ENCODE assay signal across 8 cellular contexts in genomic region chr19:50724522-50725217, GRCh38.
DNase-seq lines count a peak whose midpoint lies in the region; ATAC-seq and TF ChIP-seq lines count a peak whose summit lies in the region.

No MANE protein-coding gene starts in this region.

- H3K9ac ChIP-seq in stomach smooth muscle (ENCODE audit: low read length in 2 of 2): peak overlapping the region; percentile 68 to 75

- peak; percentile 80 for ATAC-seq in GM21423 (IDR thresholded peaks at IDR 0.05; ENCODE audit: unreplicated experiment)

- no peaks in the 10 kb centered on the region for H3K9me3 ChIP-seq in neuron (ENCODE audit: low read length)
- no peaks in the 10 kb centered on the region for H3K9me3 ChIP-seq in stomach smooth muscle (ENCODE audit: control insufficient read depth in 2 of 2, low read length in 2 of 2)

- peak overlapping the region; percentile 77 for H3K4me3 ChIP-seq in neuron (ENCODE audit: low read length)
- H3K4me3 ChIP-seq in stomach smooth muscle (ENCODE audit: low read length in 2 of 2): peak overlapping the region; percentile 70 to 78

- H3K4me1 ChIP-seq in neuron (ENCODE audit: insufficient read depth, low read length) (peaks cover 21% of the 10 kb centered on the region), stomach smooth muscle (ENCODE audit: control insufficient read depth, insufficient read depth, low read length) (peaks cover 25% of the 10 kb centered on the region)

- no peaks in the 10 kb centered on the region for H3K36me3 ChIP-seq in neuron (ENCODE audit: insufficient read depth, low read length)
- H3K36me3 ChIP-seq in stomach smooth muscle (ENCODE audit: control insufficient read depth in 2 of 2, insufficient read depth in 2 of 2, low read length in 2 of 2): no peaks in the 10 kb centered on the region

- no peak; the same call in 1 of the 2 replicates for TF ChIP-seq RAD21 in Ishikawa (IDR thresholded peaks at IDR 0.05; ENCODE audit: low read depth)

- DNase-seq in COLO668 (lab: John Stamatoyannopoulos, UW; ENCODE audit: unreplicated experiment) (peak; percentile 87), SHP77 treated with DMSO at 0.1 percent for 48 hours (lab: John Stamatoyannopoulos, UW) (peak; percentile 89), foreskin melanocyte (peak; percentile 97)
- DNase-seq in activated naive CD4-positive, alpha-beta T cell (lab: John Stamatoyannopoulos, UW): peak; percentile 76 to 92 (median 82)

- H3K27ac ChIP-seq in stomach smooth muscle (ENCODE audit: low read length): no peak overlapping the region

- H3K27me3 ChIP-seq in neuron (ENCODE audit: insufficient read depth, low read length) (peaks cover 21% of the 10 kb centered on the region), stomach smooth muscle (ENCODE audit: control insufficient read depth in 1 of 2, insufficient read depth in 2 of 2, low read length in 2 of 2) (peaks cover 30 to 39% of the 10 kb centered on the region in 2 donors)

- no peak for TF ChIP-seq EP300 in Ishikawa (IDR thresholded peaks at IDR 0.05; ENCODE audit: borderline replicate concordance)

- H2AFZ ChIP-seq in neuron (ENCODE audit: low read depth, low read length): peak overlapping the region; percentile 84

TF ChIP-seq in Ishikawa, 13 proteins besides CTCF, POLR2A, EP300 and RAD21:
- no peak for TF ChIP-seq TEAD4 (IDR thresholded peaks at IDR 0.05)
- 0 out of 2 replicates have a peak, but pooled peaks have one; percentile 11 for TF ChIP-seq EGR1 (IDR thresholded peaks at IDR 0.05)
- peak; percentile 92 for TF ChIP-seq MAX (IDR thresholded peaks at IDR 0.05)
TF ChIP-seq in Ishikawa: peak in this region for 2.
